ENCODE assay signal across 12 cellular contexts in genomic region chr9:100064872-100065581, GRCh38. TPM values are rescaled to one million over a fixed set of nuclear protein-coding genes. Genes with fewer than 3 reads are reported as not detected.
DNase-seq lines count a peak whose midpoint lies in the region; ATAC-seq, FAIRE-seq and TF ChIP-seq lines count a peak whose summit lies in the region.
"Had no signal": no experiment of that assay in that cellular context is flagged by ENCODE, and none has a peak within 500 bp of the region (broad histone marks: within the 10 kb centered on the region; RNA-seq: fewer than 3 reads in every experiment).

No MANE protein-coding gene starts in this region.

- POLR2A ChIA-PET in RWPE1 (lab: Yijun Ruan, JAX; ENCODE audit: low non-redundant PET), result no interaction called here

- ATAC-seq in esophagus mucosa (peak; percentile 92), HG03139 (IDR thresholded peaks at IDR 0.05; ENCODE audit: unreplicated experiment) (no peak)
- ATAC-seq: activated naive CD4-positive, alpha-beta T cell treated with anti-CD3 and anti-CD28 coated beads, Interleukin-2, amount 50 U/mL, for 72 hours had no signal

- FAIRE-seq in H54 (lab: Jason Lieb, UNC), result peak; percentile 97

- CTCF ChIA-PET in RWPE1 (lab: Yijun Ruan, JAX), result interaction anchor here (0.6 kb wide), 1 partner anchor 14 kb away, joined by 3 read pairs; no protein-coding TSS in a partner anchor

- DNase-seq in H54 (ENCODE audit: insufficient read length, low spot score) (no peak), RWPE1 (ENCODE audit: low spot score) (peak; percentile 62), skeletal muscle cell (ENCODE audit: low read depth) (peak; percentile 22), NCI-H1694 (lab: John Stamatoyannopoulos, UW) (no peak), AG08396 (ENCODE audit: low spot score) (no peak)
- DNase-seq: Calu3, NCI-H2029, spleen had no signal

- TF ChIP-seq CTCF in RWPE1 (conservative IDR thresholded peaks at IDR 0.05; ENCODE audit: low read depth), result no peak

- H3K4me3 ChIP-seq in skeletal muscle cell (ENCODE audit: low read depth, low read length), result no peak overlapping the region
- H3K4me3 ChIP-seq: SJSA1, spleen had no signal

- no peak for TF ChIP-seq POLR2A in H54 (IDR thresholded peaks at IDR 0.05; ENCODE audit: low read depth, low read length)

- H3K27ac ChIP-seq in RWPE1, result no peak overlapping the region
- H3K27ac ChIP-seq: SJSA1, spleen had no signal

RNA-seq across cellular contexts. Expression of gene ERP44, which starts 33.8 kb away (rescaled TPM):
- 14.2 TPM for total RNA-seq in esophagus mucosa

RNA-seq across cellular contexts. Expression of gene INVS, which starts 34.0 kb away (rescaled TPM):
- total RNA-seq in esophagus mucosa, result 8.6 TPM

Comparison
In these comparisons a context has a peak if more than half of its experiments do, and no peak if none do; other contexts are left out.
1. DNase-seq: peak in RWPE1 (single experiment) and skeletal muscle cell (single experiment); none in H54 (single experiment), NCI-H1694 (single experiment) and AG08396 (single experiment).